9 cellular contexts compared by ENCODE assay signal in genomic region chr2:121532894-121533293, GRCh38. TPM values are rescaled to one million over a fixed set of nuclear protein-coding genes. Genes with fewer than 3 reads are reported as not detected.
A peak's percentile ranks its signal among the peaks of the same experiment; 100 is the strongest.
DNase-seq lines count a peak whose midpoint lies in the region; ATAC-seq lines count a peak whose summit lies in the region.
"Had no signal": no experiment of that assay in that cellular context is flagged by ENCODE, and none has a peak within 500 bp of the region (broad histone marks: within the 10 kb centered on the region; RNA-seq: fewer than 3 reads in every experiment).

No MANE protein-coding gene starts in this region.

- H3K27me3 Mint-ChIP-seq in activated T-helper 17 cell treated with anti-CD3 and anti-CD28 coated beads, Interleukin-2, amount 50 U/mL, for 72 hours, result no peaks in the 10 kb centered on the region
- no peaks in the 10 kb centered on the region for H3K27me3 Mint-ChIP-seq in naive B cell

- peaks cover 32% of the 10 kb centered on the region for H3K4me1 Mint-ChIP-seq in activated T-helper 17 cell treated with anti-CD3 and anti-CD28 coated beads, Interleukin-2, amount 50 U/mL, for 72 hours
- peaks cover 25 to 56% (median 53%) of the 10 kb centered on the region in 3 donors for H3K4me1 Mint-ChIP-seq in naive B cell

- DNase-seq in DMS153 treated with DMSO at 0.1 percent for 48 hours (lab: John Stamatoyannopoulos, UW; ENCODE audit: unreplicated experiment) (peak; percentile 28), HPDE6-E6E7 (ENCODE audit: extremely low spot score) (peak; percentile 22), naive B cell (no peak), COLO829 (ENCODE audit: low spot score) (no peak), GM03348 (ENCODE audit: low spot score) (no peak)
- DNase-seq: occipital lobe had no signal

- H3K4me3 Mint-ChIP-seq in activated T-helper 17 cell treated with anti-CD3 and anti-CD28 coated beads, Interleukin-2, amount 50 U/mL, for 72 hours, result peak overlapping the region; percentile 27
- H3K4me3 Mint-ChIP-seq in naive B cell, result peak overlapping the region in 1 of 8 donors; percentile 19

- peak overlapping the region; percentile 62 for H3K27ac Mint-ChIP-seq in activated T-helper 17 cell treated with anti-CD3 and anti-CD28 coated beads, Interleukin-2, amount 50 U/mL, for 72 hours
- H3K27ac Mint-ChIP-seq in naive B cell, result peak overlapping the region in 4 of 6 donors; percentile 13 to 64 (median 52)

- no peak for ATAC-seq in activated T-helper 17 cell treated with anti-CD3 and anti-CD28 coated beads, Interleukin-2, amount 50 U/mL, for 72 hours (replicated peaks)
- ATAC-seq in naive B cell (ENCODE audit: low read depth in 2 of 2) (no peak), GM21526 (IDR thresholded peaks at IDR 0.05; ENCODE audit: low FRiP score, unreplicated experiment) (no peak)

- H3K36me3 Mint-ChIP-seq in activated T-helper 17 cell treated with anti-CD3 and anti-CD28 coated beads, Interleukin-2, amount 50 U/mL, for 72 hours (ENCODE audit: low read depth), result peaks cover 35% of the 10 kb centered on the region
- no peaks in the 10 kb centered on the region for H3K36me3 Mint-ChIP-seq in naive B cell

- H3K9me3 Mint-ChIP-seq in activated T-helper 17 cell treated with anti-CD3 and anti-CD28 coated beads, Interleukin-2, amount 50 U/mL, for 72 hours, result no peaks in the 10 kb centered on the region
- no peaks in the 10 kb centered on the region for H3K9me3 Mint-ChIP-seq in naive B cell

RNA-seq across cellular contexts. Expression of gene RNU4ATAC, which starts 2.2 kb away (rescaled TPM):
- total RNA-seq in activated T-helper 17 cell treated with anti-CD3 and anti-CD28 coated beads, Interleukin-2, amount 50 U/mL, for 72 hours, result not detected
- polyA plus RNA-seq in naive B cell (ENCODE audit: low read depth in 6 of 6), result not detected
- total RNA-seq: LHCN-M2 had no signal

Comparison
In these comparisons a context has a peak if more than half of its experiments do, and no peak if none do; other contexts are left out.
1. DNase-seq: peak in DMS153 treated with DMSO at 0.1 percent for 48 hours (single experiment) and HPDE6-E6E7 (single experiment); none in naive B cell (single experiment), COLO829 (single experiment) and GM03348 (single experiment).